Comparison of ENCODE assay signal across 8 cellular contexts in the genomic region with DNA sequence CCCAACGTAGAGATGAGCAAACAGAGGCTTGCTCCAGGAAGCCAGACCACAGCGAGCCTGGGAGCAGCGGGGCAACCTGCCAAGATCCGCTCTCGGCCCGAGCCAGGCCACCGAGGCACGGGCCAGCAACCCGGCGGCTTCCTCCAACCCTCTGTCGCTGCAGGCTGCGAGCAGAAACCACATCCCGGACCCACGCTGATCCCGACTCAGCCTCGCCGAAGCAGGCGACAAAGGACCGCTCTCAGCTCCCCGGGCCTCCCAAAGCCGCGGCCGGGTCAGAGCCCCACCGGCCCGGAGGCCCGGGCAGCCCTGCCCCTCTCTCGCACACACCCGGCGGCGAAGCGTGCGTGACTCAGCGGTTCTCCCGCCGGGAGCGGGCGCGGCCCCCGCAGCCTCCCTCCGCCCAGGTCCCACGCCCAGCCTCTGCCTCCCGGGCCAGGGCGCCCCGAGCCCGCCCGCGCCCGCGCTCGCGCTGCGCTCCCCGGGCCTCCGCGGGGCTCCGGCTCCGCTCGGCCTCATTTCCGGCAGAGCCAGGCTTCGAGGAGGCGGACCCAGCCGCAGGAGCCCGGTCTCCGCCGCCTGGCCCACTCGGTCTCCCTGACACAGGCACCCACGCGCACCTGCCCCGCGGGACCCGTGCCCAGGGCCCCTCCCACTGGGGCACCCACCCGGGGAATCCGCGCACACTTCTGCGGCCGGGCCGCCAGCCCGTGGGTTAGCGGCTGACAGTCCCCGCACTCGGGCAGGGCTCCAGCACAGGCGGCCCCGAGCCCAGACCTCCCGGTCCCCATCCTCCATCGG. TPM values are rescaled to one million over a fixed set of nuclear protein-coding genes. Genes with fewer than 3 reads are reported as not detected.
A peak's percentile ranks its signal among the peaks of the same experiment; 100 is the strongest.
DNase-seq lines count a peak whose midpoint lies in the region; FAIRE-seq and TF ChIP-seq lines count a peak whose summit lies in the region.
"Had no signal": no experiment of that assay in that cellular context is flagged by ENCODE, and none has a peak within 500 bp of the region (broad histone marks: within the 10 kb centered on the region; RNA-seq: fewer than 3 reads in every experiment).

No MANE protein-coding gene starts in this region.

- H4K20me1 ChIP-seq in endothelial cell of umbilical vein (replicated peaks; ENCODE audit: control insufficient read depth, extremely low read depth, insufficient read depth, low read length), result peaks cover 3% of the 10 kb centered on the region

- H3K4me2 ChIP-seq in endothelial cell of umbilical vein (ENCODE audit: insufficient read depth, low read length) (peak overlapping the region; percentile 32), mesenchymal stem cell (ENCODE audit: low read length, poor library complexity, severe bottlenecking) (peak overlapping the region; percentile 89)

- POLR2A ChIA-PET in RWPE1 (lab: Yijun Ruan, JAX; ENCODE audit: low non-redundant PET) (no interaction called here), endothelial cell of umbilical vein (lab: Charles Lee) (no interaction called here)

- 2% methylated on average over 59 of the region's 85 CpGs for WGBS in mesenchymal stem cell
- WGBS in thyroid gland, 2 donors, result 2 to 3% methylated on average over 6 to 12 of the region's 85 CpGs

- peak; percentile 47 for DNase-seq in GM13977 (ENCODE audit: low spot score)
- peak; percentile 38 for DNase-seq in RWPE1 (ENCODE audit: low spot score)
- peak; percentile 12 for DNase-seq in endothelial cell of umbilical vein (ENCODE audit: low read depth, low spot score)
- peak; percentile 13 for DNase-seq in mesenchymal stem cell
- DNase-seq in thyroid gland, result peak; percentile 16 to 23
- DNase-seq in DMS153 (lab: John Stamatoyannopoulos, UW), result no peak
- no peak for DNase-seq in germinal center (ENCODE audit: low spot score)

- H3K4me1 ChIP-seq in endothelial cell of umbilical vein (ENCODE audit: control insufficient read depth, extremely low read depth, insufficient read depth, low read length) (no peaks in the 10 kb centered on the region), mesenchymal stem cell (ENCODE audit: control insufficient read depth, insufficient read depth, low read depth, low read length) (peaks cover 16% of the 10 kb centered on the region), thyroid gland (peaks cover 4% of the 10 kb centered on the region in 2 donors)

- H3K4ac ChIP-seq in mesenchymal stem cell (ENCODE audit: low read depth in 1 of 2, low read length in 2 of 2), result no peak overlapping the region

- peak overlapping the region in 1 of 3 experiments; percentile 10 for H3K4me3 ChIP-seq in endothelial cell of umbilical vein (replicated peaks in 1 of 3; ENCODE audit: insufficient read depth in 1 of 3, low read depth in 1 of 3, low read length in 3 of 3)
- peak overlapping the region; percentile 37 to 61 for H3K4me3 ChIP-seq in mesenchymal stem cell (ENCODE audit: insufficient read depth in 1 of 2, low read depth in 1 of 2, low read length in 2 of 2)
- H3K4me3 ChIP-seq in thyroid gland (replicated peaks in 1 of 3), result peak overlapping the region in 1 of 3 donors; percentile 14

- no peaks in the 10 kb centered on the region for H3K36me3 ChIP-seq in endothelial cell of umbilical vein (ENCODE audit: control insufficient read depth in 2 of 2, extremely low read depth in 1 of 2, insufficient read depth in 2 of 2, low read length in 2 of 2)
- H3K36me3 ChIP-seq in mesenchymal stem cell (ENCODE audit: control insufficient read depth in 1 of 2, insufficient read depth in 2 of 2, low read depth in 1 of 2, low read length in 2 of 2), result no peaks in the 10 kb centered on the region
- H3K36me3 ChIP-seq in thyroid gland, result no peaks in the 10 kb centered on the region

- dilution Hi-C loops in endothelial cell of umbilical vein (cut with MboI; ENCODE audit: extremely low pct_ligation_motif_present, low sequenced_read_pairs), result no loop called here

- TF ChIP-seq CTCF in GM13977 (IDR thresholded peaks at IDR 0.05; ENCODE audit: extremely low read depth, insufficient read depth, missing control alignments), result no peak
- TF ChIP-seq CTCF in RWPE1 (conservative IDR thresholded peaks at IDR 0.05; ENCODE audit: low read depth), result no peak
- TF ChIP-seq CTCF in endothelial cell of umbilical vein (IDR thresholded peaks at IDR 0.05; ENCODE audit: extremely low read depth in 1 of 2, insufficient read depth in 1 of 2, low read depth in 1 of 2, low read length in 2 of 2), result no peak
- TF ChIP-seq CTCF in thyroid gland (IDR thresholded peaks at IDR 0.05), result no peak

- H4K8ac ChIP-seq in mesenchymal stem cell (ENCODE audit: low read length), result no peak overlapping the region

- no peak overlapping the region for H2BK120ac ChIP-seq in mesenchymal stem cell (ENCODE audit: low read depth, low read length)

- intact Hi-C loops in endothelial cell of umbilical vein (cut with micrococcal nuclease), result no loop called here
- intact Hi-C loops in thyroid gland (cut with DNase I), result no loop called here

- in situ Hi-C loops in GM13977 (cut with MboI; ENCODE audit: low pct_unique_long_range_greater_than_20kb, low sequenced_read_pairs, unreplicated experiment), result no loop called here

- peaks cover 29 to 32% of the 10 kb centered on the region in 2 experiments for H3K27me3 ChIP-seq in endothelial cell of umbilical vein (ENCODE audit: control insufficient read depth in 2 of 2, insufficient read depth in 2 of 2, low read length in 2 of 2)
- peaks cover 66 to 75% of the 10 kb centered on the region in 2 experiments for H3K27me3 ChIP-seq in mesenchymal stem cell (ENCODE audit: control insufficient read depth in 1 of 2, insufficient read depth in 1 of 2, low read length in 2 of 2)
- H3K27me3 ChIP-seq in thyroid gland, result peaks cover 5% of the 10 kb centered on the region

- H2BK15ac ChIP-seq in mesenchymal stem cell (ENCODE audit: low read depth, poor library complexity, severe bottlenecking), result no peak overlapping the region

- H4K91ac ChIP-seq in mesenchymal stem cell (ENCODE audit: low read length), result no peak overlapping the region

- no peak overlapping the region for H2AK5ac ChIP-seq in mesenchymal stem cell (ENCODE audit: low read length, severe bottlenecking)

- peak; percentile 40 for FAIRE-seq in endothelial cell of umbilical vein (lab: Jason Lieb, UNC)

- H3K79me1 ChIP-seq in mesenchymal stem cell (replicated peaks; ENCODE audit: low read length, poor library complexity, severe bottlenecking), result no peaks in the 10 kb centered on the region

- CTCF ChIA-PET in RWPE1 (lab: Yijun Ruan, JAX), result no interaction called here
- CTCF ChIA-PET in endothelial cell of umbilical vein (lab: Charles Lee), result no interaction called here

- no TSS peak for BruUV-seq in endothelial cell of umbilical vein (replicated peaks; lab: Mats Ljungman, UMichigan)

- H3K14ac ChIP-seq in mesenchymal stem cell (ENCODE audit: low read length in 2 of 2), result no peak overlapping the region

- H3K9me3 ChIP-seq in endothelial cell of umbilical vein (replicated peaks; ENCODE audit: control insufficient read depth, insufficient read depth, low read length), result no peaks in the 10 kb centered on the region
- no peaks in the 10 kb centered on the region for H3K9me3 ChIP-seq in mesenchymal stem cell (ENCODE audit: control insufficient read depth, low read length)
- H3K9me3 ChIP-seq in thyroid gland, result no peaks in the 10 kb centered on the region

- no peaks in the 10 kb centered on the region for H3K9me1 ChIP-seq in endothelial cell of umbilical vein (replicated peaks; ENCODE audit: control insufficient read depth, extremely low read depth, insufficient read depth, low read length)

- no peak overlapping the region for H2BK12ac ChIP-seq in mesenchymal stem cell (ENCODE audit: low read length in 2 of 2)

- H2AFZ ChIP-seq in endothelial cell of umbilical vein (ENCODE audit: low read depth, low read length) (peak overlapping the region; percentile 23), mesenchymal stem cell (ENCODE audit: low read depth, low read length) (no peak overlapping the region)

- H3K79me2 ChIP-seq in endothelial cell of umbilical vein (ENCODE audit: control insufficient read depth, insufficient read depth, low read length), result no peaks in the 10 kb centered on the region

- TF ChIP-seq POLR2A in endothelial cell of umbilical vein (IDR thresholded peaks at IDR 0.05; ENCODE audit: low read depth, low read length) (no peak), thyroid gland (IDR thresholded peaks at IDR 0.05) (no peak)

- H2BK5ac ChIP-seq in mesenchymal stem cell (ENCODE audit: low read depth, low read length, poor library complexity, severe bottlenecking), result no peak overlapping the region

- H3K23ac ChIP-seq in mesenchymal stem cell (ENCODE audit: low read length in 2 of 2), result no peak overlapping the region

- H3K27ac ChIP-seq in RWPE1 (no peak overlapping the region), endothelial cell of umbilical vein (ENCODE audit: insufficient read depth, low read depth, low read length) (no peak overlapping the region), mesenchymal stem cell (ENCODE audit: low read length, poor library complexity, severe bottlenecking) (no peak overlapping the region), thyroid gland (no peak overlapping the region)

- no peak overlapping the region for H3K18ac ChIP-seq in mesenchymal stem cell (ENCODE audit: low read depth in 1 of 2, low read length in 2 of 2)

- H3K9ac ChIP-seq in endothelial cell of umbilical vein (replicated peaks; ENCODE audit: extremely low read depth, insufficient read depth, low read length) (no peak overlapping the region), mesenchymal stem cell (ENCODE audit: low read length) (peak overlapping the region; percentile 54)

TF ChIP-seq in endothelial cell of umbilical vein, 7 proteins besides CTCF, POLR2A, EP300 and RAD21 (continues in another document):
- no peak for TF ChIP-seq JUN (IDR thresholded peaks at IDR 0.05; ENCODE audit: borderline replicate concordance, insufficient read depth, insufficient read length, low read depth)
- no peak for TF ChIP-seq POLR2AphosphoS5 (IDR thresholded peaks at IDR 0.05; ENCODE audit: insufficient read depth, low read depth, low read length)
- no peak for TF ChIP-seq FOS (IDR thresholded peaks at IDR 0.05; ENCODE audit: borderline replicate concordance, insufficient read depth, low read length)
- no peak for TF ChIP-seq GATA2 (IDR thresholded peaks at IDR 0.05; ENCODE audit: insufficient read depth, insufficient read length, low read depth, low read length)

RNA-seq across cellular contexts. Expression of a gene that starts 1.7 kb away (rescaled TPM):
- total RNA-seq in endothelial cell of umbilical vein, result 0.09 TPM in 2 replicates
- polyA plus RNA-seq in endothelial cell of umbilical vein, result 0.03 TPM in 1 of 2 replicates, not detected in the other
- polyA plus RNA-seq in endothelial cell of umbilical vein (2011; cell fraction: cytosol; rRNA removed), result 0.04 TPM in 2 replicates
- 0.11 TPM in 1 of 2 replicates, not detected in the other for polyA plus RNA-seq in endothelial cell of umbilical vein (2011; cell fraction: nucleus; rRNA removed)
- polyA plus RNA-seq in endothelial cell of umbilical vein (2012), result 0.11 and 0.16 TPM in 2 replicates
- 0.32 TPM in 1 of 2 replicates, not detected in the other for polyA minus RNA-seq in endothelial cell of umbilical vein
- polyA minus RNA-seq in endothelial cell of umbilical vein (2011; cell fraction: cytosol; rRNA and poly(A)+ RNA removed), result not detected
- polyA minus RNA-seq in endothelial cell of umbilical vein (2011; cell fraction: nucleus; rRNA and poly(A)+ RNA removed), result not detected in 2 replicates
- polyA plus RNA-seq in mesenchymal stem cell (2013, experiment 1 of 2), result not detected
- not detected for polyA plus RNA-seq in mesenchymal stem cell (2013, experiment 2 of 2)
- total RNA-seq in thyroid gland, result 1 to 10 TPM in 1 of 4 donors, under 1 TPM in 2, not detected in 1; 0.15 to 1.5 (median 0.33) TPM
- total RNA-seq: T-helper 1 cell treated with Interleukin-12 subunit alpha and Interleukin-12 subunit beta and Interleukin-4 antibody, amounts not matched to agents 30 ng/mL and 1 ng/mL, for 36 hours had no signal

Comparison
In these comparisons a context has a peak if more than half of its experiments do, and no peak if none do; other contexts are left out.
1. DNase-seq: peak in GM13977 (single experiment), RWPE1 (single experiment), endothelial cell of umbilical vein (single experiment), mesenchymal stem cell (single experiment) and thyroid gland (2 of 2); none in DMS153 (single experiment) and germinal center (single experiment).